1 cellular context compared by ENCODE assay signal in genomic region chr7:20514364-20514763, GRCh38.
TF ChIP-seq lines count a peak whose summit lies in the region.

No MANE protein-coding gene starts in this region.

TF ChIP-seq in HepG2, 621 proteins besides CTCF, POLR2A, EP300 and RAD21 (continued from another document):
- TF ChIP-seq TRAFD1 (CRISPR knock-in tag; IDR thresholded peaks at IDR 0.05; ENCODE audit: borderline replicate concordance) (no peak), CENPBD1 (CRISPR knock-in tag; IDR thresholded peaks at IDR 0.05; ENCODE audit: borderline replicate concordance, low read depth) (no peak)
TF ChIP-seq in HepG2: peak in this region for 0.
